Comparison of ENCODE assay signal across 26 cellular contexts in genomic region chr4:42315231-42315630, GRCh38.
"Had no signal": no experiment of that assay in that cellular context is flagged by ENCODE, and none has a peak within 500 bp of the region (broad histone marks: within the 10 kb centered on the region; RNA-seq: fewer than 3 reads in every experiment).

No MANE protein-coding gene starts in this region.

- H3K27me3 ChIP-seq: neutrophil, ovary, right atrium auricular region, right lobe of liver, transverse colon, upper lobe of left lung, vagina had no signal

- H3K4me2 ChIP-seq: smooth muscle cell had no signal

- ATAC-seq: mucosa of descending colon; naive thymus-derived CD4-positive, alpha-beta T cell; natural killer cell treated with Interleukin-12 subunit alpha and Interleukin-12 subunit beta and Interleukin-15 and Interleukin-18, amount 100 ng/mL, for 72 hours; right lobe of liver; stimulated activated memory B cell treated with anti-CD40 and anti-IgM and Interleukin-4, amounts not matched to agents 10 μg/mL and 1 μg/mL and 100 μg/mL, for 72 hours; stimulated activated naive CD8-positive, alpha-beta T cell treated with anti-CD3 and anti-CD28 coated beads, Interleukin-15, amount 100 ng/mL, for 72 hours had no signal

- H3K36me3 ChIP-seq: left ventricle myocardium inferior, neutrophil, ovary, right atrium auricular region, right lobe of liver, transverse colon, upper lobe of left lung, vagina had no signal

- H3K9me3 ChIP-seq: left ventricle myocardium inferior, mucosa of descending colon, neutrophil, ovary, right atrium auricular region, right lobe of liver, transverse colon, upper lobe of left lung, vagina had no signal

- DNase-seq: hypothalamus; immature natural killer cell; left ventricle myocardium inferior; midbrain; mucosa of descending colon; naive thymus-derived CD4-positive, alpha-beta T cell; occipital lobe; ovary; right lobe of liver; stimulated activated CD4-positive, alpha-beta T cell treated with anti-CD3 and anti-CD28 coated beads, Interleukin-1b, Interleukin-23, amount 100 ng/mL, for 48 hours; stimulated activated CD4-positive, alpha-beta T cell treated with anti-CD3 and anti-CD28 coated beads, Interleukin-2, amount 100 ng/mL, for 48 hours; stimulated activated CD4-positive, alpha-beta T cell treated with anti-CD3 and anti-CD28 coated beads, Interleukin-4, amount 100 ng/mL, for 4 hours; stimulated activated CD8-positive, alpha-beta memory T cell treated with anti-CD3 and anti-CD28 coated beads, Interleukin-4, amount 100 ng/mL, for 48 hours; stimulated activated naive CD4-positive, alpha-beta T cell treated with Interleukin-2 at 50 U/mL for 16 hours; stimulated activated naive CD8-positive, alpha-beta T cell treated with anti-CD3 and anti-CD28 coated beads, Interleukin-15, amount 100 ng/mL, for 72 hours; substantia nigra; transverse colon had no signal

- H3K4me1 ChIP-seq: left ventricle myocardium inferior, right atrium auricular region, right lobe of liver, transverse colon, upper lobe of left lung, vagina had no signal

- H3K4me3 ChIP-seq: left ventricle myocardium inferior, lung, mucosa of descending colon, ovary, right atrium auricular region, right lobe of liver, smooth muscle cell, transverse colon, upper lobe of left lung, vagina had no signal

- FAIRE-seq: islet of Langerhans had no signal

- H3K27ac ChIP-seq: left ventricle myocardium inferior, neutrophil, ovary, right atrium auricular region, right lobe of liver, transverse colon, upper lobe of left lung, vagina had no signal
